15 cellular contexts compared by ENCODE assay signal in genomic region chr15:51286816-51287215, GRCh38. TPM values are rescaled to one million over a fixed set of nuclear protein-coding genes. Genes with fewer than 3 reads are reported as not detected.
A peak's percentile ranks its signal among the peaks of the same experiment; 100 is the strongest.
DNase-seq lines count a peak whose midpoint lies in the region; ATAC-seq and TF ChIP-seq lines count a peak whose summit lies in the region.
"Had no signal": no experiment of that assay in that cellular context is flagged by ENCODE, and none has a peak within 500 bp of the region (broad histone marks: within the 10 kb centered on the region; RNA-seq: fewer than 3 reads in every experiment).

No MANE protein-coding gene starts in this region.

- H3K9me3 ChIP-seq in HCT116 (ENCODE audit: control insufficient read depth in 1 of 2, insufficient read depth in 1 of 2, low read depth in 1 of 2, low read length in 2 of 2), result no peaks in the 10 kb centered on the region
- no peaks in the 10 kb centered on the region for H3K9me3 ChIP-seq in spleen
- H3K9me3 ChIP-seq: uterus had no signal

- no peaks in the 10 kb centered on the region; the same call in 1 of the 2 replicates for H3K27me3 ChIP-seq in HCT116 (ENCODE audit: insufficient read depth, low read length)
- H3K27me3 ChIP-seq in spleen (replicated peaks in 1 of 7), result peaks cover 0 to 22% (median 0%) of the 10 kb centered on the region in 7 donors
- H3K27me3 ChIP-seq: uterus had no signal

- peak; percentile 46 for TF ChIP-seq RAD21 in HCT116 (IDR thresholded peaks at IDR 0.05; ENCODE audit: low read depth)

- ATAC-seq in HCT116 (peak; percentile 74), WTC11 (peak; percentile 74), left colon (peak; percentile 36)
- ATAC-seq: natural killer cell had no signal

- intact Hi-C loops in HCT116 (cut with micrococcal nuclease), result loop anchor here (10.0 kb wide), 1 partner anchor 122 kb away; no protein-coding TSS in a partner anchor
- intact Hi-C loops in left colon (cut with DNase I, micrococcal nuclease), result loop anchor here in 1 of 2 donors (5.0 kb wide), 1 partner anchor 95 kb away; no protein-coding TSS in a partner anchor
- intact Hi-C loops in spleen (cut with DNase I; ENCODE audit: low total_unique reads), result loop anchor here (10.0 kb wide), 1 partner anchor 98 kb away; no protein-coding TSS in a partner anchor

- no peaks in the 10 kb centered on the region for H3K36me3 ChIP-seq in HCT116 (ENCODE audit: control insufficient read depth in 1 of 2, insufficient read depth in 2 of 2, low read length in 2 of 2)
- H3K36me3 ChIP-seq in spleen, result no peaks in the 10 kb centered on the region
- H3K36me3 ChIP-seq: uterus had no signal

- no peak overlapping the region for H3K4me3 ChIP-seq in HCT116 (replicated peaks in 1 of 2; ENCODE audit: low read depth in 1 of 2, low read length in 2 of 2)
- no peak overlapping the region for H3K4me3 ChIP-seq in spleen
- H3K4me3 ChIP-seq: uterus had no signal

- POLR2A ChIA-PET in HCT116 (lab: Charles Lee), result no interaction called here
- POLR2A ChIA-PET in WTC11 (lab: Charles Lee), result interaction anchor here (0.6 kb wide), 1 partner anchor 95 kb away, joined by 3 read pairs; no protein-coding TSS in a partner anchor

- H3K79me2 ChIP-seq in HCT116 (ENCODE audit: insufficient read depth, low read length), result no peaks in the 10 kb centered on the region

- H2AFZ ChIP-seq in HCT116 (ENCODE audit: low read depth, low read length, poor library complexity, severe bottlenecking), result no peak overlapping the region

- TF ChIP-seq POLR2A in HCT116 (IDR thresholded peaks at IDR 0.05; ENCODE audit: borderline replicate concordance, extremely low read depth, insufficient read depth, insufficient read length) (no peak), spleen (IDR thresholded peaks at IDR 0.05) (no peak)

- DNase-seq in ELF-1 (ENCODE audit: low read depth, low spot score), result peak; percentile 11
- no peak for DNase-seq in HCT116 (ENCODE audit: low read depth, low spot score)
- DNase-seq in WTC11 (ENCODE audit: low spot score), result no peak
- peak in 1 of 2 donors; percentile 28 for DNase-seq in left colon
- DNase-seq in spleen, result no peak
- no peak for DNase-seq in NCI-H774 (lab: John Stamatoyannopoulos, UW)
- no peak for DNase-seq in dermis blood vessel endothelial cell
- DNase-seq: activated CD8-positive, alpha-beta memory T cell treated with anti-CD3 and anti-CD28 coated beads, Interleukin-2, amount 50 U/mL, for 4 hours; Kasumi-1; natural killer cell; NK-92 treated with Interleukin-12 subunit alpha and Interleukin-12 subunit beta, amount 100 ng/mL, for 24 hours; small intestine; T-helper 9 cell; uterus had no signal

- RAD21 ChIA-PET in HCT116 (lab: Charles Lee; ENCODE audit: low non-redundant PET in 1 of 2, low total read pairs in 2 of 2, uncharacterized antibody in 2 of 2, unreplicated experiment in 2 of 2), result interaction anchor here in 1 of 2 experiments (1.1 kb wide), 1 partner anchor 213 kb away, joined by 3 read pairs; no protein-coding TSS in a partner anchor

- H3K4me2 ChIP-seq in HCT116 (ENCODE audit: low read length), result no peak overlapping the region

- no peaks in the 10 kb centered on the region for H3K36me3 Mint-ChIP-seq in WTC11
- H3K36me3 Mint-ChIP-seq: natural killer cell had no signal

- no peaks in the 10 kb centered on the region for H4K20me1 ChIP-seq in HCT116 (ENCODE audit: insufficient read depth)

- no peak overlapping the region for H3K9ac ChIP-seq in HCT116 (ENCODE audit: low read length)

- no peak overlapping the region for H3K4me3 Mint-ChIP-seq in WTC11
- H3K4me3 Mint-ChIP-seq: natural killer cell had no signal

- no peaks in the 10 kb centered on the region for H3K9me2 ChIP-seq in HCT116 (ENCODE audit: insufficient read depth)

- TF ChIP-seq CTCF in HCT116 (IDR thresholded peaks at IDR 0.05 in 2 of 3, conservative IDR thresholded peaks at IDR 0.05 in 1 of 3; ENCODE audit: borderline replicate concordance in 1 of 3, insufficient read depth in 1 of 3, low read depth in 2 of 3, low read length in 2 of 3) (peak; percentile 37 to 43 (median 39); a peak in 4 of 6 replicates), WTC11 (IDR thresholded peaks at IDR 0.05) (no peak), spleen (IDR thresholded peaks at IDR 0.05 in 8 of 11, conservative IDR thresholded peaks at IDR 0.05 in 3 of 11) (no peak)

- no TSS peak for BruUV-seq in HCT116 (replicated peaks; lab: Mats Ljungman, UMichigan)

- no peak overlapping the region for H3K27ac Mint-ChIP-seq in WTC11
- H3K27ac Mint-ChIP-seq: natural killer cell had no signal

- WGBS in spleen, 5 donors, result 79 to 97% (median 87%) methylated on average over 1 of the region's 1 CpG

- no peaks in the 10 kb centered on the region for H3K4me1 Mint-ChIP-seq in WTC11

- H3K9me3 Mint-ChIP-seq in WTC11, result no peaks in the 10 kb centered on the region; the same call in 1 of the 2 replicates
- H3K9me3 Mint-ChIP-seq: natural killer cell had no signal

- no peaks in the 10 kb centered on the region for H3K4me1 ChIP-seq in HCT116 (ENCODE audit: control insufficient read depth in 1 of 2, insufficient read depth in 2 of 2, low read length in 2 of 2)
- H3K4me1 ChIP-seq in spleen, result peaks cover 0 to 21% (median 10%) of the 10 kb centered on the region in 6 donors
- H3K4me1 ChIP-seq: uterus had no signal

- CTCF ChIA-PET in HCT116 (lab: Charles Lee), result interaction anchor here (0.7 to 1.5 kb wide), 3 partner anchors 115 to 124 kb away, joined by 3 to 10 read pairs (median 3); no protein-coding TSS in a partner anchor
- CTCF ChIA-PET in WTC11 (lab: Charles Lee), result interaction anchor here (0.7 to 2.7 kb wide), 21 partner anchors 12 to 211 kb away, joined by 3 to 47 read pairs (median 5); partner anchors contain the start of gene GLDN

- H3K27me3 Mint-ChIP-seq in WTC11 (ENCODE audit: low read depth), result no peaks in the 10 kb centered on the region; the same call in 1 of the 2 replicates

- H3K27ac ChIP-seq in HCT116 (ENCODE audit: low read depth, low read length) (no peak overlapping the region), spleen (no peak overlapping the region)
- H3K27ac ChIP-seq: uterus had no signal

TF ChIP-seq in HCT116, 20 proteins besides CTCF, POLR2A, EP300 and RAD21 (continues in another document):
- TF ChIP-seq ZFX (IDR thresholded peaks at IDR 0.05), result no peak
- no peak for TF ChIP-seq CBX3 (IDR thresholded peaks at IDR 0.05; ENCODE audit: low read depth)

TF ChIP-seq in WTC11, 78 proteins besides CTCF, POLR2A, EP300 and RAD21 (continues in another document):
- TF ChIP-seq HMGXB4 (CRISPR knock-in tag; IDR thresholded peaks at IDR 0.05) (no peak), ATF6 (CRISPR knock-in tag; IDR thresholded peaks at IDR 0.05) (no peak), CBFB (CRISPR knock-in tag; IDR thresholded peaks at IDR 0.05; ENCODE audit: low read depth) (no peak), NR1H2 (CRISPR knock-in tag; IDR thresholded peaks at IDR 0.05) (no peak), HMGA2 (CRISPR knock-in tag; IDR thresholded peaks at IDR 0.05) (no peak), E2F4 (CRISPR knock-in tag; IDR thresholded peaks at IDR 0.05; ENCODE audit: borderline replicate concordance, low read depth) (no peak), GTF2I (CRISPR knock-in tag; conservative IDR thresholded peaks at IDR 0.05) (no peak)

RNA-seq across cellular contexts. Expression of gene CYP19A1, which starts 51.6 kb away (rescaled TPM):
- total RNA-seq in HCT116 (2021; ENCODE audit: unreplicated experiment), result not detected
- 0.30 and 0.35 TPM in 2 replicates for polyA plus RNA-seq in HCT116 (2012)
- not detected in 3 replicates for total RNA-seq in WTC11 (2021)
- total RNA-seq in left colon, result under 1 TPM in 1 of 2 donors, not detected in 1; 0.22 TPM
- 1 to 10 TPM in 4 of 7 donors, under 1 TPM in 2, not detected in 1; 0.35 to 5.6 (median 2.2) TPM for total RNA-seq in spleen
- polyA plus RNA-seq in spleen, result under 1 TPM; 0.13 to 0.96 (median 0.35) TPM
- not detected in 2 replicates for total RNA-seq in dermis blood vessel endothelial cell
- total RNA-seq: endothelial cell of umbilical vein, natural killer cell, uterus had no signal
- polyA plus RNA-seq: endothelial cell of umbilical vein had no signal

RNA-seq across cellular contexts. Expression of gene GLDN, which starts 54.6 kb away (rescaled TPM):
- total RNA-seq in HCT116 (2021; ENCODE audit: unreplicated experiment) (3.0 TPM), WTC11 (2021) (0.77 to 1.8 TPM (median 1.7 TPM) in 3 replicates), left colon (10 to 100 TPM in 1 of 2 donors, 1 to 10 TPM in 1; 3.2 to 21.5 TPM), spleen (10 to 100 TPM in 1 of 7 donors, 1 to 10 TPM in 6; 2.6 to 18.2 (median 4.7) TPM), dermis blood vessel endothelial cell (not detected in 2 replicates)
- 1.6 and 2.0 TPM in 2 replicates for polyA plus RNA-seq in HCT116 (2012)
- 1 to 10 TPM in 2 of 3 donors, under 1 TPM in 1; 0.94 to 2.8 (median 1.1) TPM for polyA plus RNA-seq in spleen
- total RNA-seq: endothelial cell of umbilical vein, natural killer cell had no signal
- polyA plus RNA-seq: endothelial cell of umbilical vein had no signal

Comparison
In these comparisons a context has a peak if more than half of its experiments do, and no peak if none do; other contexts are left out.
1. CTCF ChIP-seq: peak in HCT116 (3 of 3); none in WTC11 (single experiment) and spleen (0 of 11).
2. Peak in every context shown above with its lines, with median percentiles within 50 percentile points of each other: ATAC-seq.